ENCODE assay signal across 1 cellular context in the genomic region with DNA sequence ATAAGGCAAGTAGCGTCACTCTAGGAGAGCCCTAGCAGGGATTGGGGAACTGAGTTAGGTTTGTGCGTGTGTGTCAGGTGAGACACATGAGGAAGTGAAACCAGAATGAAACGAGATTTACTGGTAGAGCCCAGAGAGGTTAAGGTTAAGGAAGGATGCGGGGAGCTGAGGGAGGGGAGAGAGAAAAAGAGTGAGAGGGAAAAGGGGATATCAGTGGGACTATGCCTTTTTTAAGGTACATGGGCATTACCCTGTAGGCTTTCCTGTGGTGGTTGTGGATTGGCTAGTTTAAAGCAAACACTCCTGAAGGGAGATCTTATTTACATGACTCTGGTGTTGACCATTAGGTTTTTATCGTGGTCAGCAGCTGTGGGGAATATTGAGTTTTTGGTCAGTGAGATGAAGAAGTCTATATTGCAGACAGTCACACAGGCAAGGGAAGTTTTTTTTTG.
TF ChIP-seq lines count a peak whose summit lies in the region.

No MANE protein-coding gene starts in this region.

TF ChIP-seq in GM12878, 131 proteins besides CTCF, POLR2A, EP300 and RAD21 (continued from another document and continues in another):
- TF ChIP-seq ZNF592 (IDR thresholded peaks at IDR 0.05) (no peak), ZNF24 (IDR thresholded peaks at IDR 0.05) (no peak), HDAC2 (IDR thresholded peaks at IDR 0.05) (no peak), DPF2 (IDR thresholded peaks at IDR 0.05) (peak; percentile 93), KLF5 (IDR thresholded peaks at IDR 0.05; ENCODE audit: partially characterized antibody) (no peak), ZNF217 (IDR thresholded peaks at IDR 0.05) (no peak), EED (IDR thresholded peaks at IDR 0.05; ENCODE audit: low read depth) (peak; percentile 86), USF2 (IDR thresholded peaks at IDR 0.05; ENCODE audit: borderline replicate concordance, low read depth, low read length) (no peak; the same call in 1 of the 2 replicates), FOXM1 (IDR thresholded peaks at IDR 0.05; ENCODE audit: low read depth, low read length) (no peak), RELA (IDR thresholded peaks at IDR 0.05; ENCODE audit: borderline replicate concordance, partially characterized antibody) (no peak), CREB1 (IDR thresholded peaks at IDR 0.05; ENCODE audit: low read depth) (no peak), RAD51 (IDR thresholded peaks at IDR 0.05) (peak; percentile 47), NBN (IDR thresholded peaks at IDR 0.05) (peak; percentile 93), MYB (IDR thresholded peaks at IDR 0.05; ENCODE audit: borderline replicate concordance, low read depth, low read length) (no peak), SP1 (IDR thresholded peaks at IDR 0.05; ENCODE audit: low read depth, low read length) (no peak), SMC3 (IDR thresholded peaks at IDR 0.05; ENCODE audit: borderline replicate concordance, low read length) (no peak), ZZZ3 (IDR thresholded peaks at IDR 0.05; ENCODE audit: control insufficient read depth, insufficient read length, low read depth) (no peak), TCF12 (IDR thresholded peaks at IDR 0.05; ENCODE audit: low read depth, low read length) (0 out of 2 replicates have a peak, but pooled peaks have one; percentile 45), MTA3 (IDR thresholded peaks at IDR 0.05; ENCODE audit: borderline replicate concordance, low read length) (no peak), SPI1 (IDR thresholded peaks at IDR 0.05; ENCODE audit: borderline replicate concordance, insufficient read depth, low read depth, low read length) (peak; percentile 99), YBX1 (IDR thresholded peaks at IDR 0.05) (no peak), PML (IDR thresholded peaks at IDR 0.05; ENCODE audit: low read length) (no peak), MTA2 (IDR thresholded peaks at IDR 0.05; ENCODE audit: low read depth) (peak; percentile 84), ZNF622 (IDR thresholded peaks at IDR 0.05) (no peak), CHD4 (IDR thresholded peaks at IDR 0.05) (no peak), SMAD5 (IDR thresholded peaks at IDR 0.05; ENCODE audit: low read depth) (no peak), NFIC (IDR thresholded peaks at IDR 0.05; ENCODE audit: low read depth, low read length) (peak; percentile 60), ZNF687 (IDR thresholded peaks at IDR 0.05) (no peak), SIN3A (IDR thresholded peaks at IDR 0.05; ENCODE audit: low read depth, low read length) (no peak), JUNB (IDR thresholded peaks at IDR 0.05) (no peak), ZNF384 (IDR thresholded peaks at IDR 0.05; ENCODE audit: borderline replicate concordance, low read depth, low read length) (no peak), RUNX3 (IDR thresholded peaks at IDR 0.05; ENCODE audit: low read length) (peak; percentile 58), FOS (IDR thresholded peaks at IDR 0.05; ENCODE audit: borderline replicate concordance, extremely low read depth, insufficient read length) (no peak), ELK1 (IDR thresholded peaks at IDR 0.05; ENCODE audit: low read depth, low read length) (no peak), NFYA (IDR thresholded peaks at IDR 0.05; ENCODE audit: borderline replicate concordance, low read depth, low read length) (no peak), SIX5 (IDR thresholded peaks at IDR 0.05; ENCODE audit: low read depth, low read length, severe bottlenecking) (no peak), REST (IDR thresholded peaks at IDR 0.05; ENCODE audit: low read depth, low read length) (no peak)
- TF ChIP-seq, protein P1, sequence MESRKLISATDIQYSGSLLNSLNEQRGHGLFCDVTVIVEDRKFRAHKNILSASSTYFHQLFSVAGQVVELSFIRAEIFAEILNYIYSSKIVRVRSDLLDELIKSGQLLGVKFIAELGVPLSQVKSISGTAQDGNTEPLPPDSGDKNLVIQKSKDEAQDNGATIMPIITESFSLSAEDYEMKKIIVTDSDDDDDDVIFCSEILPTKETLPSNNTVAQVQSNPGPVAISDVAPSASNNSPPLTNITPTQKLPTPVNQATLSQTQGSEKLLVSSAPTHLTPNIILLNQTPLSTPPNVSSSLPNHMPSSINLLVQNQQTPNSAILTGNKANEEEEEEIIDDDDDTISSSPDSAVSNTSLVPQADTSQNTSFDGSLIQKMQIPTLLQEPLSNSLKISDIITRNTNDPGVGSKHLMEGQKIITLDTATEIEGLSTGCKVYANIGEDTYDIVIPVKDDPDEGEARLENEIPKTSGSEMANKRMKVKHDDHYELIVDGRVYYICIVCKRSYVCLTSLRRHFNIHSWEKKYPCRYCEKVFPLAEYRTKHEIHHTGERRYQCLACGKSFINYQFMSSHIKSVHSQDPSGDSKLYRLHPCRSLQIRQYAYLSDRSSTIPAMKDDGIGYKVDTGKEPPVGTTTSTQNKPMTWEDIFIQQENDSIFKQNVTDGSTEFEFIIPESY (IDR thresholded peaks at IDR 0.05), result no peak
- TF ChIP-seq, protein P2, sequence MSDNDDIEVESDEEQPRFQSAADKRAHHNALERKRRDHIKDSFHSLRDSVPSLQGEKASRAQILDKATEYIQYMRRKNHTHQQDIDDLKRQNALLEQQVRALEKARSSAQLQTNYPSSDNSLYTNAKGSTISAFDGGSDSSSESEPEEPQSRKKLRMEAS (IDR thresholded peaks at IDR 0.05; ENCODE audit: low read depth, low read length), result no peak; the same call in 1 of the 2 replicates
- TF ChIP-seq, protein P3, sequence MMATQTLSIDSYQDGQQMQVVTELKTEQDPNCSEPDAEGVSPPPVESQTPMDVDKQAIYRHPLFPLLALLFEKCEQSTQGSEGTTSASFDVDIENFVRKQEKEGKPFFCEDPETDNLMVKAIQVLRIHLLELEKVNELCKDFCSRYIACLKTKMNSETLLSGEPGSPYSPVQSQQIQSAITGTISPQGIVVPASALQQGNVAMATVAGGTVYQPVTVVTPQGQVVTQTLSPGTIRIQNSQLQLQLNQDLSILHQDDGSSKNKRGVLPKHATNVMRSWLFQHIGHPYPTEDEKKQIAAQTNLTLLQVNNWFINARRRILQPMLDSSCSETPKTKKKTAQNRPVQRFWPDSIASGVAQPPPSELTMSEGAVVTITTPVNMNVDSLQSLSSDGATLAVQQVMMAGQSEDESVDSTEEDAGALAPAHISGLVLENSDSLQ (IDR thresholded peaks at IDR 0.05), result peak; percentile 65; the same call in 1 of the 2 replicates
- TF ChIP-seq, protein P4, sequence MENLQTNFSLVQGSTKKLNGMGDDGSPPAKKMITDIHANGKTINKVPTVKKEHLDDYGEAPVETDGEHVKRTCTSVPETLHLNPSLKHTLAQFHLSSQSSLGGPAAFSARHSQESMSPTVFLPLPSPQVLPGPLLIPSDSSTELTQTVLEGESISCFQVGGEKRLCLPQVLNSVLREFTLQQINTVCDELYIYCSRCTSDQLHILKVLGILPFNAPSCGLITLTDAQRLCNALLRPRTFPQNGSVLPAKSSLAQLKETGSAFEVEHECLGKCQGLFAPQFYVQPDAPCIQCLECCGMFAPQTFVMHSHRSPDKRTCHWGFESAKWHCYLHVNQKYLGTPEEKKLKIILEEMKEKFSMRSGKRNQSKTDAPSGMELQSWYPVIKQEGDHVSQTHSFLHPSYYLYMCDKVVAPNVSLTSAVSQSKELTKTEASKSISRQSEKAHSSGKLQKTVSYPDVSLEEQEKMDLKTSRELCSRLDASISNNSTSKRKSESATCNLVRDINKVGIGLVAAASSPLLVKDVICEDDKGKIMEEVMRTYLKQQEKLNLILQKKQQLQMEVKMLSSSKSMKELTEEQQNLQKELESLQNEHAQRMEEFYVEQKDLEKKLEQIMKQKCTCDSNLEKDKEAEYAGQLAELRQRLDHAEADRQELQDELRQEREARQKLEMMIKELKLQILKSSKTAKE (IDR thresholded peaks at IDR 0.05; ENCODE audit: low read depth, poor library complexity, severe bottlenecking), result no peak
